In genomic region chr2:174022431-174022830, GRCh38 we compare ENCODE assay signal across 14 cellular contexts.
"Had no signal": no experiment of that assay in that cellular context is flagged by ENCODE, and none has a peak within 500 bp of the region (broad histone marks: within the 10 kb centered on the region; RNA-seq: fewer than 3 reads in every experiment).

No MANE protein-coding gene starts in this region.

- H3K36me3 ChIP-seq: cardiac muscle cell, right atrium auricular region had no signal

- H3K4me1 Mint-ChIP-seq: immature natural killer cell had no signal

- H3K4me3 Mint-ChIP-seq: activated naive CD4-positive, alpha-beta T cell treated with anti-CD3 and anti-CD28 coated beads for 36 hours; immature natural killer cell; natural killer cell treated with Interleukin-12 subunit alpha and Interleukin-12 subunit beta and Interleukin-15 and Interleukin-18, amount 100 ng/mL, for 72 hours; type B pancreatic cell had no signal

- H3K27ac Mint-ChIP-seq: activated naive CD4-positive, alpha-beta T cell treated with anti-CD3 and anti-CD28 coated beads for 36 hours; activated T-helper 2 cell treated with anti-CD3 and anti-CD28 coated beads, Interferon-gamma antibody, Interleukin-2, Interleukin-4, amounts not matched to agents 10 μg/mL and 5 μg/mL and 100 μg/mL, durations not matched to agents 14 hours and 24 hours and 36 hours; immature natural killer cell; natural killer cell treated with Interleukin-12 subunit alpha and Interleukin-12 subunit beta and Interleukin-15 and Interleukin-18, amount 100 ng/mL, for 72 hours; type B pancreatic cell had no signal

- H3K9me3 Mint-ChIP-seq: immature natural killer cell; natural killer cell treated with Interleukin-12 subunit alpha and Interleukin-12 subunit beta and Interleukin-15 and Interleukin-18, amount 100 ng/mL, for 72 hours; type B pancreatic cell had no signal

- H3K9me3 ChIP-seq: right atrium auricular region had no signal

- ATAC-seq: activated CD4-positive, CD25-positive, alpha-beta regulatory T cell treated with anti-CD3 and anti-CD28 coated beads, Interleukin-2, amount 50 U/mL, for 24 hours; esophagus mucosa; natural killer cell treated with Interleukin-12 subunit alpha and Interleukin-12 subunit beta and Interleukin-15 and Interleukin-18, amount 100 ng/mL, for 72 hours had no signal

- DNase-seq: activated CD4-positive, alpha-beta T cell treated with anti-CD3 and anti-CD28 coated beads, Interleukin-2, amount 50 U/mL, for 4 hours; activated naive CD4-positive, alpha-beta T cell treated with anti-CD3 and anti-CD28 coated beads for 36 hours; immature natural killer cell; mesendoderm; stimulated activated CD4-positive, alpha-beta T cell treated with anti-CD3 and anti-CD28 coated beads, Interleukin-15, amount 100 ng/mL, for 24 hours; stimulated activated CD4-positive, alpha-beta T cell treated with anti-CD3 and anti-CD28 coated beads, Interleukin-4, amount 100 ng/mL, for 1 hour; stimulated activated naive CD4-positive, alpha-beta T cell had no signal

- H3K27me3 Mint-ChIP-seq: type B pancreatic cell had no signal

- H3K27me3 ChIP-seq: cardiac muscle cell, right atrium auricular region had no signal

- H3K4me3 ChIP-seq: cardiac muscle cell, right atrium auricular region had no signal

- H3K36me3 Mint-ChIP-seq: immature natural killer cell; natural killer cell treated with Interleukin-12 subunit alpha and Interleukin-12 subunit beta and Interleukin-15 and Interleukin-18, amount 100 ng/mL, for 72 hours; type B pancreatic cell had no signal
